ENCODE assay signal across 12 cellular contexts in genomic region chr12:104721065-104721458, GRCh38.
DNase-seq lines count a peak whose midpoint lies in the region; ATAC-seq and TF ChIP-seq lines count a peak whose summit lies in the region.
"Had no signal": no experiment of that assay in that cellular context is flagged by ENCODE, and none has a peak within 500 bp of the region (broad histone marks: within the 10 kb centered on the region; RNA-seq: fewer than 3 reads in every experiment).

No MANE protein-coding gene starts in this region.

- H3K4me2 ChIP-seq in BLaER1 treated with 17β-estradiol and CSF1 and Interleukin-3, amounts not matched to agents 10 nM and 100 nM, result peak overlapping the region; percentile 87 to 99 (median 94)
- H3K4me2 ChIP-seq in osteoblast (ENCODE audit: insufficient read depth, low read length), result peak overlapping the region; percentile 82
- H3K4me2 ChIP-seq: KMS-11 had no signal

- H3K27me3 ChIP-seq in BLaER1 treated with 17β-estradiol and CSF1 and Interleukin-3, amounts not matched to agents 10 nM and 100 nM, result no peaks in the 10 kb centered on the region
- no peaks in the 10 kb centered on the region for H3K27me3 ChIP-seq in HL-60 (ENCODE audit: insufficient read depth, poor library complexity, severe bottlenecking)
- H3K27me3 ChIP-seq in colonic mucosa, result no peaks in the 10 kb centered on the region
- H3K27me3 ChIP-seq in osteoblast (ENCODE audit: insufficient read depth, low read length), result no peaks in the 10 kb centered on the region
- H3K27me3 ChIP-seq: body of pancreas, ovary had no signal

- H3K79me2 ChIP-seq in osteoblast (ENCODE audit: insufficient read depth, low read length), result peaks cover 6% of the 10 kb centered on the region

- H3K4me3 ChIP-seq in BLaER1 treated with 17β-estradiol and CSF1 and Interleukin-3, amounts not matched to agents 10 nM and 100 nM, result peak overlapping the region; percentile 45 to 67 (median 52)
- H3K4me3 ChIP-seq in HL-60 (replicated peaks; ENCODE audit: insufficient read depth, low read length) (no peak overlapping the region), colonic mucosa (no peak overlapping the region), osteoblast (ENCODE audit: insufficient read depth, low read length) (peak overlapping the region; percentile 71)
- H3K4me3 ChIP-seq: body of pancreas, ovary had no signal

- TF ChIP-seq CTCF in HL-60 (IDR thresholded peaks at IDR 0.05; ENCODE audit: insufficient read depth, low read length) (no peak), colonic mucosa (IDR thresholded peaks at IDR 0.05) (no peak), osteoblast (IDR thresholded peaks at IDR 0.05; ENCODE audit: extremely low read depth, low read depth, low read length) (no peak)

- peaks cover 0 to 22% (median 8%) of the 10 kb centered on the region in 11 experiments; a peak in 9 of 22 replicates for H3K36me3 ChIP-seq in BLaER1 treated with 17β-estradiol and CSF1 and Interleukin-3, amounts not matched to agents 10 nM and 100 nM
- H3K36me3 ChIP-seq in colonic mucosa (no peaks in the 10 kb centered on the region), osteoblast (ENCODE audit: insufficient read depth, low read length) (no peaks in the 10 kb centered on the region)
- H3K36me3 ChIP-seq: ovary had no signal

- peak overlapping the region; percentile 76 to 83 (median 79) for H3K9ac ChIP-seq in BLaER1 treated with 17β-estradiol and CSF1 and Interleukin-3, amounts not matched to agents 10 nM and 100 nM
- no peak overlapping the region for H3K9ac ChIP-seq in colonic mucosa (ENCODE audit: low read depth in 2 of 2, low read length in 2 of 2)
- H3K9ac ChIP-seq: KMS-11 had no signal

- H3K9me3 ChIP-seq in BLaER1 treated with 17β-estradiol and CSF1 and Interleukin-3, amounts not matched to agents 10 nM and 100 nM (replicated peaks in 1 of 11), result no peaks in the 10 kb centered on the region
- H3K9me3 ChIP-seq in colonic mucosa (no peaks in the 10 kb centered on the region), osteoblast (ENCODE audit: low read depth, low read length) (no peaks in the 10 kb centered on the region)
- H3K9me3 ChIP-seq: body of pancreas, ovary had no signal

- peaks cover 0 to 100% (median 66%) of the 10 kb centered on the region in 11 experiments; a peak in 18 of 22 replicates for H4K20me1 ChIP-seq in BLaER1 treated with 17β-estradiol and CSF1 and Interleukin-3, amounts not matched to agents 10 nM and 100 nM
- H4K20me1 ChIP-seq in osteoblast (ENCODE audit: insufficient read depth, low read length), result peaks cover 1% of the 10 kb centered on the region

- DNase-seq in HL-60 (ENCODE audit: low read depth in 1 of 2, low spot score in 1 of 2) (no peak), colonic mucosa (no peak), osteoblast (ENCODE audit: insufficient read length, low spot score, missing footprints) (no peak), islet precursor cell (no peak), sciatic nerve (ENCODE audit: low spot score) (no peak)
- DNase-seq: NK-92 treated with Interleukin-12 subunit alpha and Interleukin-12 subunit beta, amount 100 ng/mL, for 24 hours had no signal

- ATAC-seq in HG03159 (IDR thresholded peaks at IDR 0.05; ENCODE audit: unreplicated experiment) (no peak), sciatic nerve (no peak), HG02870 (IDR thresholded peaks at IDR 0.05; ENCODE audit: unreplicated experiment) (no peak)
- ATAC-seq: body of pancreas had no signal

- intact Hi-C loops in colonic mucosa (cut with DNase I) (no loop called here), sciatic nerve (cut with DNase I) (no loop called here)

- peak overlapping the region; percentile 78 to 92 (median 87) for H3K27ac ChIP-seq in BLaER1 treated with 17β-estradiol and CSF1 and Interleukin-3, amounts not matched to agents 10 nM and 100 nM
- H3K27ac ChIP-seq in HL-60 (replicated peaks) (peak overlapping the region; percentile 75), colonic mucosa (peak overlapping the region; percentile 55), osteoblast (ENCODE audit: low read depth, low read length) (peak overlapping the region; percentile 58)
- H3K27ac ChIP-seq: KMS-11, ovary had no signal

- peak overlapping the region; percentile 88 for H2AFZ ChIP-seq in osteoblast (ENCODE audit: low read length)

- peaks cover 41 to 84% (median 63%) of the 10 kb centered on the region in 10 experiments for H3K4me1 ChIP-seq in BLaER1 treated with 17β-estradiol and CSF1 and Interleukin-3, amounts not matched to agents 10 nM and 100 nM
- H3K4me1 ChIP-seq in colonic mucosa (no peaks in the 10 kb centered on the region), osteoblast (ENCODE audit: insufficient read depth, low read length) (peaks cover 13% of the 10 kb centered on the region)
- H3K4me1 ChIP-seq: body of pancreas had no signal

Comparison
In these comparisons a context has a peak if more than half of its experiments do, and no peak if none do; other contexts are left out.
1. H3K4me3 ChIP-seq: peak in BLaER1 treated with 17β-estradiol and CSF1 and Interleukin-3, amounts not matched to agents 10 nM and 100 nM (10 of 10) and osteoblast (single experiment); none in HL-60 (single experiment) and colonic mucosa (single experiment).
2. H3K9ac ChIP-seq: peak in BLaER1 treated with 17β-estradiol and CSF1 and Interleukin-3, amounts not matched to agents 10 nM and 100 nM (11 of 11); none in colonic mucosa (0 of 2).
3. Peak in every context shown above with its lines, with median percentiles within 50 percentile points of each other: H3K27ac ChIP-seq.